12 cellular contexts compared by ENCODE assay signal in genomic region chr12:103560604-103561101, GRCh38. TPM values are rescaled to one million over a fixed set of nuclear protein-coding genes. Genes with fewer than 3 reads are reported as not detected.
DNase-seq lines count a peak whose midpoint lies in the region; ATAC-seq, FAIRE-seq and TF ChIP-seq lines count a peak whose summit lies in the region.
"Had no signal": no experiment of that assay in that cellular context is flagged by ENCODE, and none has a peak within 500 bp of the region (broad histone marks: within the 10 kb centered on the region; RNA-seq: fewer than 3 reads in every experiment).

No MANE protein-coding gene starts in this region.

- 0% methylated on average over 2 of the region's 2 CpGs for WGBS in K562 (ENCODE audit: insufficient coverage, low coverage, missing lambda C conversion rate)
- 0% methylated on average over 2 of the region's 2 CpGs for WGBS in HepG2 (ENCODE audit: low lambda C conversion rate)

- no peaks in the 10 kb centered on the region for H3K4me1 ChIP-seq in K562 (replicated peaks in 1 of 2; ENCODE audit: control insufficient read depth in 2 of 2, insufficient read depth in 2 of 2, low read length in 2 of 2)
- H3K4me1 ChIP-seq in HepG2 (ENCODE audit: insufficient read depth, low read length): no peaks in the 10 kb centered on the region

- TF ChIP-seq POLR2A in K562 (conservative IDR thresholded peaks at IDR 0.05) (no peak), HepG2 (IDR thresholded peaks at IDR 0.05; ENCODE audit: insufficient read depth in 1 of 2, low read depth in 2 of 2, low read length in 2 of 2) (no peak)

- TF ChIP-seq EP300 in K562 (IDR thresholded peaks at IDR 0.05; ENCODE audit: low read length) (no peak), HepG2 (IDR thresholded peaks at IDR 0.05; ENCODE audit: low read depth in 2 of 2, low read length in 2 of 2) (no peak), HepG2 (CRISPR knock-in tag; IDR thresholded peaks at IDR 0.05; ENCODE audit: borderline replicate concordance) (0 out of 2 replicates have a peak, but pooled peaks have one; percentile 28)

- H3K79me2 ChIP-seq in K562 (ENCODE audit: control insufficient read depth, insufficient read depth, low read length) (no peaks in the 10 kb centered on the region), HepG2 (ENCODE audit: insufficient read depth, low read length) (no peaks in the 10 kb centered on the region)

- in situ Hi-C loops in K562 (cut with MboI) (no loop called here), HepG2 (cut with HindIII; ENCODE audit: extremely low pct_ligation_motif_present, low pct_unique_long_range_greater_than_20kb) (no loop called here)

- no peak overlapping the region for H2AFZ ChIP-seq in K562 (ENCODE audit: low read depth, low read length)
- no peak overlapping the region for H2AFZ ChIP-seq in HepG2 (ENCODE audit: low read length)

- CTCF ChIA-PET in K562 (lab: Yijun Ruan, JAX; ENCODE audit: low intra/inter-chr PET ratio): no interaction called here
- CTCF ChIA-PET in HepG2 (lab: Yijun Ruan, JAX; ENCODE audit: low intra/inter-chr PET ratio, low total read pairs): no interaction called here

- ATAC-seq in K562: no peak
- peak; percentile 65 for ATAC-seq in HepG2
- ATAC-seq in GM18861 (IDR thresholded peaks at IDR 0.05; ENCODE audit: unreplicated experiment): no peak

- H4K20me1 ChIP-seq in K562 (replicated peaks; ENCODE audit: control insufficient read depth, insufficient read depth, low read length) (no peaks in the 10 kb centered on the region), HepG2 (ENCODE audit: insufficient read depth, low read length) (no peaks in the 10 kb centered on the region)

- intact Hi-C loops in K562 (cut with micrococcal nuclease) (no loop called here), HepG2 (cut with micrococcal nuclease; ENCODE audit: unreplicated experiment) (no loop called here), cardiac septum (cut with DNase I) (no loop called here)

- H3K36me3 ChIP-seq in K562 (ENCODE audit: control insufficient read depth, insufficient read depth, low read length) (no peaks in the 10 kb centered on the region), HepG2 (replicated peaks in 1 of 2; ENCODE audit: control insufficient read depth in 1 of 2, insufficient read depth in 2 of 2, low read length in 2 of 2) (no peaks in the 10 kb centered on the region)
- H3K36me3 ChIP-seq: thoracic aorta had no signal

- H3K9me3 ChIP-seq in K562 (replicated peaks; ENCODE audit: control insufficient read depth, insufficient read depth, low read depth, low read length) (no peaks in the 10 kb centered on the region), HepG2 (ENCODE audit: low read length) (peaks cover 4% of the 10 kb centered on the region; the same call in 1 of the 2 replicates)

- H3K4me2 ChIP-seq in K562 (ENCODE audit: insufficient read depth, low read length): no peak overlapping the region
- no peak overlapping the region for H3K4me2 ChIP-seq in HepG2 (ENCODE audit: low read depth, low read length)

- H3K4me3 ChIP-seq in K562 (no peak overlapping the region), HepG2 (replicated peaks in 1 of 3; ENCODE audit: insufficient read depth in 1 of 3, low read depth in 2 of 3, low read length in 3 of 3) (no peak overlapping the region)
- H3K4me3 ChIP-seq: thoracic aorta had no signal

- TF ChIP-seq RAD21 in K562 (CRISPR knock-in tag; conservative IDR thresholded peaks at IDR 0.05 in 1 of 2, IDR thresholded peaks at IDR 0.05 in 1 of 2): no peak
- no peak for TF ChIP-seq RAD21 in HepG2 (CRISPR knock-in tag; IDR thresholded peaks at IDR 0.05)

- H3K27me3 ChIP-seq in K562 (ENCODE audit: control insufficient read depth in 2 of 2, insufficient read depth in 2 of 2, low read length in 2 of 2) (no peaks in the 10 kb centered on the region; a peak in 1 of 5 replicates), HepG2 (ENCODE audit: control insufficient read depth in 1 of 2, insufficient read depth in 2 of 2, low read length in 2 of 2) (no peaks in the 10 kb centered on the region)

- DNase-seq in AG09319 (ENCODE audit: extremely low read depth, low read depth): peak; percentile 57
- DNase-seq in HTR-8/SVneo (ENCODE audit: insufficient read length, low spot score): peak; percentile 82
- DNase-seq in K562 (ENCODE audit: extremely low read depth in 1 of 4, low spot score in 3 of 4): no peak
- peak; percentile 72 for DNase-seq in HepG2 (ENCODE audit: low spot score)
- no peak for DNase-seq in cardiac septum (ENCODE audit: low spot score)
- DNase-seq in HuH-7.5 (ENCODE audit: low spot score): no peak
- DNase-seq in activated CD4-positive, alpha-beta T cell treated with anti-CD3 and anti-CD28 coated beads for 4 hours: no peak
- DNase-seq: DMS 273 treated with DMSO at 0.1 percent for 48 hours; Karpas-422; stimulated activated CD4-positive, alpha-beta T cell treated with anti-CD3 and anti-CD28 coated beads, Interleukin-2, amount 100 ng/mL, for 48 hours had no signal

- no peaks in the 10 kb centered on the region for H3K9me1 ChIP-seq in K562 (ENCODE audit: control insufficient read depth, insufficient read depth, low read length)

- BruUV-seq in K562 (replicated peaks; lab: Mats Ljungman, UMichigan) (no TSS peak), HepG2 (replicated peaks; lab: Mats Ljungman, UMichigan) (no TSS peak)

- POLR2A ChIA-PET in K562 (lab: Yijun Ruan, JAX) (no interaction called here), HepG2 (lab: Yijun Ruan, JAX) (no interaction called here)

- FAIRE-seq in HTR-8/SVneo (lab: Jason Lieb, UNC): peak; percentile 97
- FAIRE-seq in K562 (lab: Jason Lieb, UNC): no peak
- FAIRE-seq in HepG2 (lab: Jason Lieb, UNC): no peak

- H3K9ac ChIP-seq in K562 (ENCODE audit: insufficient read depth in 1 of 2, low read depth in 2 of 2, low read length in 2 of 2) (no peak overlapping the region), HepG2 (ENCODE audit: insufficient read depth, low read depth, low read length) (no peak overlapping the region)

- no peak overlapping the region for H3K27ac ChIP-seq in K562 (ENCODE audit: extremely low read depth, low read depth, low read length)
- no peak overlapping the region for H3K27ac ChIP-seq in HepG2 (ENCODE audit: extremely low read length, insufficient read depth, low read length)
- H3K27ac ChIP-seq: thoracic aorta had no signal

- TF ChIP-seq CTCF in AG09319 (IDR thresholded peaks at IDR 0.05; ENCODE audit: low read depth, low read length): no peak
- TF ChIP-seq CTCF in K562 (IDR thresholded peaks at IDR 0.05 in 2 of 3, conservative IDR thresholded peaks at IDR 0.05 in 1 of 3; ENCODE audit: insufficient read depth in 2 of 3, low read depth in 1 of 3, low read length in 3 of 3): no peak
- TF ChIP-seq CTCF in HepG2 (CRISPR knock-in tag; IDR thresholded peaks at IDR 0.05): no peak

TF ChIP-seq in HepG2, 621 proteins besides CTCF, POLR2A, EP300 and RAD21 (continues in another document):
- TF ChIP-seq ZNF354B (CRISPR knock-in tag; IDR thresholded peaks at IDR 0.05) (no peak), MAFF (IDR thresholded peaks at IDR 0.05; ENCODE audit: low read depth, low read length) (0 out of 2 replicates have a peak, but pooled peaks have one; percentile 14), CREB1 (IDR thresholded peaks at IDR 0.05) (peak; percentile 30; the same call in 1 of the 2 replicates), CREB1 (CRISPR knock-in tag; IDR thresholded peaks at IDR 0.05) (no peak), KDM3A (CRISPR knock-in tag; IDR thresholded peaks at IDR 0.05; ENCODE audit: low read depth) (no peak), REPIN1 (CRISPR knock-in tag; IDR thresholded peaks at IDR 0.05; ENCODE audit: borderline replicate concordance, low read depth) (no peak)

RNA-seq across cellular contexts. Expression of gene STAB2, which starts 26.4 kb away (rescaled TPM):
- not detected in 2 replicates for total RNA-seq in K562 (2011; cell fraction: chromatin; rRNA removed; ENCODE audit: low replicate concordance)
- total RNA-seq in K562 (2011; cell fraction: nucleolus; rRNA removed): not detected in 2 replicates
- total RNA-seq in K562 (2011; cell fraction: nucleoplasm; rRNA removed): not detected in 2 replicates
- total RNA-seq in K562 (2014; rRNA removed): not detected in 2 replicates
- total RNA-seq in K562 (2014; rRNA removed; fragmentation: Illumina TruSeq; extraction: Trizol): not detected in 2 replicates
- total RNA-seq in K562 (2015; rRNA removed; fragmentation: Illumina TruSeq; extraction: Trizol): not detected in 2 replicates
- not detected in 2 replicates for total RNA-seq in K562 (2021)
- not detected in 2 replicates for polyA plus RNA-seq in K562 (2011; rRNA removed)
- not detected in 2 replicates for polyA plus RNA-seq in K562 (2011; cell fraction: cytosol; rRNA removed)
- polyA plus RNA-seq in K562 (2011; cell fraction: nucleus; rRNA removed): not detected in 2 replicates
- 0.32 and 1.1 TPM in 2 replicates for polyA plus RNA-seq in K562 (2012)
- polyA plus RNA-seq in K562 (2014; fragmentation: Illumina TruSeq; extraction: Trizol): not detected in 2 replicates
- polyA plus RNA-seq in K562 (2014; fragmentation: Nextera tagmentation; extraction: Ambion mirVana): under 1 TPM in 1 of 2 experiments, not detected in 1; 0.10 TPM
- polyA plus RNA-seq in K562 (2014; rRNA removed): not detected in 2 replicates
- not detected in 2 replicates for polyA minus RNA-seq in K562 (2011; rRNA and poly(A)+ RNA removed)
- not detected in 2 replicates for polyA minus RNA-seq in K562 (2011; cell fraction: cytosol; rRNA and poly(A)+ RNA removed)
- not detected in 2 replicates for polyA minus RNA-seq in K562 (2011; cell fraction: nucleus; rRNA and poly(A)+ RNA removed)
- not detected in 2 replicates for total RNA-seq in HepG2 (2016; rRNA removed; fragmentation: Illumina TruSeq; extraction: Trizol)
- total RNA-seq in HepG2 (2016; cell fraction: cytosol; rRNA removed; fragmentation: Illumina TruSeq; extraction: Trizol; ENCODE audit: low read depth): not detected in 2 replicates
- not detected in 2 replicates for total RNA-seq in HepG2 (2016; cell fraction: insoluble cytoplasmic fraction; rRNA removed; fragmentation: Illumina TruSeq; extraction: Trizol)
- not detected in 2 replicates for total RNA-seq in HepG2 (2016; cell fraction: membrane; rRNA removed; fragmentation: Illumina TruSeq; extraction: Trizol)
- not detected in 2 replicates for total RNA-seq in HepG2 (2016; cell fraction: nucleus; rRNA removed; fragmentation: Illumina TruSeq; extraction: Trizol)
- not detected in 2 replicates for polyA plus RNA-seq in HepG2 (2011; rRNA removed)
- not detected in 2 replicates for polyA plus RNA-seq in HepG2 (2011; cell fraction: cytosol; rRNA removed)
- polyA plus RNA-seq in HepG2 (2011; cell fraction: nucleus; rRNA removed): not detected in 2 replicates
- polyA plus RNA-seq in HepG2 (2012): 0.52 TPM in 1 of 2 replicates, not detected in the other
- polyA plus RNA-seq in HepG2 (2016; cell fraction: cytosol; fragmentation: Illumina TruSeq; extraction: Trizol; ENCODE audit: low read depth): not detected in 2 replicates
- polyA plus RNA-seq in HepG2 (2016; cell fraction: insoluble cytoplasmic fraction; fragmentation: Illumina TruSeq; extraction: Trizol; ENCODE audit: low read depth): not detected in 2 replicates
- polyA plus RNA-seq in HepG2 (2016; cell fraction: membrane; fragmentation: Illumina TruSeq; extraction: Trizol; ENCODE audit: low read depth): not detected in 2 replicates
- polyA plus RNA-seq in HepG2 (2016; cell fraction: nucleus; fragmentation: Illumina TruSeq; extraction: Trizol; ENCODE audit: insufficient read depth, low read depth): not detected in 2 replicates
- not detected in 2 replicates for polyA minus RNA-seq in HepG2 (2011; rRNA and poly(A)+ RNA removed; ENCODE audit: low replicate concordance)
- polyA minus RNA-seq in HepG2 (2011; cell fraction: cytosol; rRNA and poly(A)+ RNA removed): not detected in 2 replicates
- polyA minus RNA-seq in HepG2 (2011; cell fraction: nucleus; rRNA and poly(A)+ RNA removed): not detected in 2 replicates
- total RNA-seq in cardiac septum: 0.75 TPM
- total RNA-seq: thoracic aorta had no signal

Comparison
In these comparisons a context has a peak if more than half of its experiments do, and no peak if none do; other contexts are left out.
1. DNase-seq: peak in AG09319 (single experiment), HTR-8/SVneo (single experiment) and HepG2 (single experiment); none in K562 (0 of 4), cardiac septum (single experiment), HuH-7.5 (single experiment) and activated CD4-positive, alpha-beta T cell treated with anti-CD3 and anti-CD28 coated beads for 4 hours (0 of 2).